19 cellular contexts compared by ENCODE assay signal in the genomic region with DNA sequence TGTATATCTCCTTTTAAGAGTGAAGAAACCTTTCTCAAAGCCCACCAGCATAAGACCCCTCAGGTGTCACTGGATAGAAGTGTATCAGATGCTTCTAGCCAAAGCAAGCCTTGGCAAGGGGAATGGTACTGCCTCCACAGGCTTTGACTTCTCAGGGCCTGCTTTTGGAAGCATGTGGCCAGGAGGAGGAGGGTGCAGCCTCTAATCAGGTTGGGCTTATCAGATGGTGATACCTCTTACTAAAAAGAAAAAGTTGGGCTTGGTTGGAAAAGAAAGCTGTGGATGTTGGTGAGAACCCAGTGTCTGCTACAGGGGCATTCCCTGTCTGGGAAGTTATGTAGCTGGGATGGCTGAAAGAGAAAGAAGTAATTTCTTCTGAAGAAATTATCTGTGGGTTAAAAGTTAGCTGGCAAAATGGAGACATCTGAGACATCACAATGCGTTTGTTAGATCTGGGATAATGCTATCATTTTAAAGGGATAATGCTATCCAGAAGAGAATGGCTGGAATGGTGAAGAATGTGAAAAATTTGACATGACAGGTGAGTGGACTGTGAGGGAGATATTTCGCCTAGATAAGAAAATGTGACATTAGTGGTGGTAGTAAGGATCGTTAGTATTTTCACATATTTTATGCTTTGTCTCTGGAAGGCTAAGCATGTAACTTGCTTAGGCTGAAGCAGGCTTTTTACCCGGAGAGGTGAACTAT. TPM values are rescaled to one million over a fixed set of nuclear protein-coding genes. Genes with fewer than 3 reads are reported as not detected.
DNase-seq lines count a peak whose midpoint lies in the region; ATAC-seq and TF ChIP-seq lines count a peak whose summit lies in the region.
"Had no signal": no experiment of that assay in that cellular context is flagged by ENCODE, and none has a peak within 500 bp of the region (broad histone marks: within the 10 kb centered on the region; RNA-seq: fewer than 3 reads in every experiment).

No MANE protein-coding gene starts in this region.

- H3K79me2 ChIP-seq in hepatocyte, result peaks cover 99% of the 10 kb centered on the region

- H3K4me3 ChIP-seq in Panc1 (ENCODE audit: low read depth in 2 of 2, low read length in 2 of 2) (no peak overlapping the region), hepatocyte (no peak overlapping the region), upper lobe of left lung (no peak overlapping the region)
- H3K4me3 ChIP-seq: heart left ventricle, mucosa of descending colon, stomach, tibial nerve had no signal

- in situ Hi-C loops in Panc1 (cut with HindIII; ENCODE audit: low pct_unique_long_range_greater_than_20kb, low sequenced_read_pairs), result no loop called here

- H3K9me3 Mint-ChIP-seq in progenitor cell of endocrine pancreas (ENCODE audit: low read depth), result no peaks in the 10 kb centered on the region
- H3K9me3 Mint-ChIP-seq: activated CD4-positive, alpha-beta memory T cell treated with anti-CD3 and anti-CD28 coated beads, Interleukin-2, amount 10 ng/mL, durations not matched to agents 7 days and 5 days; CD8-positive, alpha-beta T cell had no signal

- no peak for TF ChIP-seq EP300 in upper lobe of left lung (IDR thresholded peaks at IDR 0.05)

- no peak overlapping the region for H3K27ac ChIP-seq in Panc1 (ENCODE audit: low read length)
- H3K27ac ChIP-seq in hepatocyte, result peak overlapping the region; percentile 3
- peak overlapping the region in 2 of 4 donors; percentile 11 to 23 for H3K27ac ChIP-seq in upper lobe of left lung
- H3K27ac ChIP-seq: 22Rv1, heart left ventricle, stomach, tibial nerve had no signal

- no peak for TF ChIP-seq POLR2A in upper lobe of left lung (IDR thresholded peaks at IDR 0.05)

- H3K27ac Mint-ChIP-seq in progenitor cell of endocrine pancreas, result peak overlapping the region; percentile 27
- H3K27ac Mint-ChIP-seq: activated CD4-positive, alpha-beta memory T cell treated with anti-CD3 and anti-CD28 coated beads, Interleukin-2, amount 10 ng/mL, durations not matched to agents 7 days and 5 days; CD8-positive, alpha-beta T cell had no signal

- CTCF ChIA-PET in Panc1 (lab: Charles Lee), result interaction anchor here (0.6 kb wide), 1 partner anchor 56 kb away, joined by 3 read pairs; no protein-coding TSS in a partner anchor

- BruUV-seq in Panc1 (replicated peaks; lab: Mats Ljungman, UMichigan), result no TSS peak

- WGBS in hepatocyte (ENCODE audit: low lambda C conversion rate, missing lambda C conversion rate), result 45% methylated on average over 4 of the region's 4 CpGs
- 61 to 65% methylated on average over 4 of the region's 4 CpGs for WGBS in upper lobe of left lung, 2 donors

- H3K36me3 ChIP-seq in Panc1 (ENCODE audit: control insufficient read depth, insufficient read depth, low read length), result no peaks in the 10 kb centered on the region
- H3K36me3 ChIP-seq in hepatocyte (replicated peaks; ENCODE audit: insufficient read depth, low read depth), result no peaks in the 10 kb centered on the region
- H3K36me3 ChIP-seq in upper lobe of left lung, result no peaks in the 10 kb centered on the region
- H3K36me3 ChIP-seq: heart left ventricle, stomach, tibial nerve had no signal

- peaks cover 82% of the 10 kb centered on the region for H4K20me1 ChIP-seq in hepatocyte (ENCODE audit: insufficient read depth, poor library complexity, severe bottlenecking)

- TF ChIP-seq CTCF in Panc1 (IDR thresholded peaks at IDR 0.05) (no peak), hepatocyte (IDR thresholded peaks at IDR 0.05; ENCODE audit: poor library complexity) (no peak), progenitor cell of endocrine pancreas (IDR thresholded peaks at IDR 0.05; ENCODE audit: unreplicated experiment) (no peak), upper lobe of left lung (IDR thresholded peaks at IDR 0.05) (no peak)

- peaks cover 32% of the 10 kb centered on the region for H3K4me1 Mint-ChIP-seq in progenitor cell of endocrine pancreas (ENCODE audit: low read depth)

- H2AFZ ChIP-seq in hepatocyte, result no peak overlapping the region

- no peak overlapping the region for H3K4me3 Mint-ChIP-seq in progenitor cell of endocrine pancreas (ENCODE audit: low read depth)
- H3K4me3 Mint-ChIP-seq: activated CD4-positive, alpha-beta memory T cell treated with anti-CD3 and anti-CD28 coated beads, Interleukin-2, amount 10 ng/mL, durations not matched to agents 7 days and 5 days; CD8-positive, alpha-beta T cell had no signal

- H3K9me3 ChIP-seq in Panc1 (ENCODE audit: control insufficient read depth, insufficient read depth, low read depth, low read length), result no peaks in the 10 kb centered on the region
- H3K9me3 ChIP-seq in hepatocyte (ENCODE audit: low read depth), result no peaks in the 10 kb centered on the region
- H3K9me3 ChIP-seq in upper lobe of left lung, result no peaks in the 10 kb centered on the region
- H3K9me3 ChIP-seq: heart left ventricle, mucosa of descending colon, stomach, tibial nerve had no signal

- H3K36me3 Mint-ChIP-seq in progenitor cell of endocrine pancreas (ENCODE audit: insufficient read depth), result peaks cover 3% of the 10 kb centered on the region
- H3K36me3 Mint-ChIP-seq: CD8-positive, alpha-beta T cell had no signal

- H3K27me3 Mint-ChIP-seq in progenitor cell of endocrine pancreas, result no peaks in the 10 kb centered on the region

- intact Hi-C loops in Panc1 (cut with micrococcal nuclease; ENCODE audit: unreplicated experiment), result no loop called here

- DNase-seq in DMS 273 (lab: John Stamatoyannopoulos, UW; ENCODE audit: unreplicated experiment) (peak; percentile 22), DMS 273 treated with DMSO at 0.1 percent for 48 hours (lab: John Stamatoyannopoulos, UW) (no peak), Panc1 (ENCODE audit: low read depth, low spot score) (no peak), hepatocyte (ENCODE audit: low spot score) (no peak), progenitor cell of endocrine pancreas (ENCODE audit: low spot score, unreplicated experiment) (no peak), GOT3 (lab: John Stamatoyannopoulos, UW) (no peak), NCI-H1436 treated with DMSO at 0.1 percent for 48 hours (lab: John Stamatoyannopoulos, UW) (no peak), upper lobe of left lung (no peak)
- DNase-seq: activated CD4-positive, alpha-beta memory T cell treated with anti-CD3 and anti-CD28 coated beads, Interleukin-2, amount 10 ng/mL, durations not matched to agents 7 days and 5 days; CD8-positive, alpha-beta T cell; foreskin fibroblast; GF-D8; heart left ventricle; mucosa of descending colon; NCI-H526 treated with DMSO at 0.1 percent for 48 hours; stomach; T1000 had no signal

- no peak overlapping the region for H3K4me2 ChIP-seq in hepatocyte

- ATAC-seq in Panc1, result peak; percentile 44; the same call in 1 of the 2 replicates
- no peak for ATAC-seq in upper lobe of left lung (ENCODE audit: low FRiP score in 2 of 2)
- ATAC-seq: CD8-positive, alpha-beta T cell; mucosa of descending colon had no signal

- H3K27me3 ChIP-seq in Panc1 (ENCODE audit: control insufficient read depth, insufficient read depth, low read length) (no peaks in the 10 kb centered on the region), hepatocyte (no peaks in the 10 kb centered on the region), upper lobe of left lung (no peaks in the 10 kb centered on the region)
- H3K27me3 ChIP-seq: heart left ventricle, stomach, tibial nerve had no signal

- POLR2A ChIA-PET in Panc1 (lab: Charles Lee), result interaction anchor here (0.5 to 1.2 kb wide), 4 partner anchors 39 to 1400 kb away, joined by 3 read pairs; no protein-coding TSS in a partner anchor

- H3K9me2 ChIP-seq in hepatocyte (replicated peaks; ENCODE audit: insufficient read depth), result no peaks in the 10 kb centered on the region

- H3K4me1 ChIP-seq in Panc1 (ENCODE audit: control insufficient read depth, insufficient read depth, low read length) (peaks cover 31% of the 10 kb centered on the region), hepatocyte (ENCODE audit: insufficient read depth) (peaks cover 13% of the 10 kb centered on the region), upper lobe of left lung (peaks cover 11 to 53% (median 26%) of the 10 kb centered on the region in 4 donors)

RNA-seq across cellular contexts. Expression of gene APLP2, which starts 7.2 kb away (rescaled TPM):
- total RNA-seq in Panc1 (2021; ENCODE audit: unreplicated experiment) (589 TPM), hepatocyte (485 and 500 TPM in 2 replicates), progenitor cell of endocrine pancreas (374 and 375 TPM in 2 replicates), upper lobe of left lung (100 to 1,000 TPM; 249 to 939 (median 653) TPM)
- 507 TPM for polyA plus RNA-seq in Panc1 (2012; ENCODE audit: insufficient read length)
- 475 and 481 TPM in 2 replicates for polyA plus RNA-seq in hepatocyte
